Comparison of ENCODE assay signal across 30 cellular contexts in genomic region chr6:85044336-85044735, GRCh38.
"Had no signal": no experiment of that assay in that cellular context is flagged by ENCODE, and none has a peak within 500 bp of the region (broad histone marks: within the 10 kb centered on the region; RNA-seq: fewer than 3 reads in every experiment).

No MANE protein-coding gene starts in this region.

- H3K27me3 ChIP-seq: adrenal gland, body of pancreas, breast epithelium, MG63, SJCRH30 had no signal

- H3K4me3 Mint-ChIP-seq: activated CD8-positive, alpha-beta T cell treated with anti-CD3 and anti-CD28 coated beads, Interleukin-2, amount 10 ng/mL, durations not matched to agents 7 days and 5 days; activated T-cell treated with anti-CD3 and anti-CD28 coated beads, Interleukin-2, amount 50 U/mL, for 24 hours had no signal

- H3K9me3 Mint-ChIP-seq: activated T-cell treated with anti-CD3 and anti-CD28 coated beads, Interleukin-2, amount 50 U/mL, for 24 hours had no signal

- H3K27ac Mint-ChIP-seq: activated CD8-positive, alpha-beta T cell treated with anti-CD3 and anti-CD28 coated beads, Interleukin-2, amount 10 ng/mL, durations not matched to agents 7 days and 5 days; activated naive CD4-positive, alpha-beta T cell treated with anti-CD3 and anti-CD28 coated beads, Interleukin-2, amount 50 U/mL, for 72 hours; activated T-cell treated with anti-CD3 and anti-CD28 coated beads, Interleukin-2, amount 50 U/mL, for 24 hours; activated T-helper 2 cell treated with anti-CD3 and anti-CD28 coated beads, Interferon-gamma antibody, Interleukin-2, Interleukin-4, amounts not matched to agents 10 μg/mL and 5 μg/mL and 100 μg/mL, durations not matched to agents 14 hours and 24 hours and 36 hours had no signal

- H3K27ac ChIP-seq: adrenal gland, body of pancreas, breast epithelium, SJCRH30, SK-N-MC, WERI-Rb-1 had no signal

- H3K4me3 ChIP-seq: adrenal gland, body of pancreas, breast epithelium, MG63, SJCRH30, SK-N-MC had no signal

- H3K36me3 Mint-ChIP-seq: activated naive CD4-positive, alpha-beta T cell treated with anti-CD3 and anti-CD28 coated beads, Interleukin-2, amount 50 U/mL, for 72 hours had no signal

- H3K27me3 Mint-ChIP-seq: activated T-cell treated with anti-CD3 and anti-CD28 coated beads, Interleukin-2, amount 50 U/mL, for 24 hours had no signal

- H3K4me1 ChIP-seq: adrenal gland, body of pancreas, breast epithelium, SJCRH30 had no signal

- H3K9me3 ChIP-seq: adrenal gland, body of pancreas, breast epithelium, MG63, SJCRH30 had no signal

- ATAC-seq: activated CD8-positive, alpha-beta T cell treated with anti-CD3 and anti-CD28 coated beads, Interleukin-2, amount 10 ng/mL, durations not matched to agents 7 days and 5 days; activated naive CD4-positive, alpha-beta T cell treated with anti-CD3 and anti-CD28 coated beads, Interleukin-2, amount 50 U/mL, for 72 hours; body of pancreas; Panc1 had no signal

- H3K36me3 ChIP-seq: adrenal gland, breast epithelium, MG63, SJCRH30, WERI-Rb-1 had no signal

- DNase-seq: activated CD4-positive, alpha-beta T cell treated with anti-CD3 and anti-CD28 coated beads for 1 hour; activated CD4-positive, alpha-beta T cell treated with anti-CD3 and anti-CD28 coated beads for 48 hours; activated CD4-positive, alpha-beta T cell treated with anti-CD3 and anti-CD28 coated beads, Interleukin-2, amount 50 U/mL, for 4 hours; activated CD4-positive, CD25-positive, alpha-beta regulatory T cell; activated CD8-positive, alpha-beta T cell treated with anti-CD3 and anti-CD28 coated beads, Interleukin-2, amount 10 ng/mL, durations not matched to agents 7 days and 5 days; activated gamma-delta T cell; activated naive CD4-positive, alpha-beta T cell treated with Interleukin-2 at 50 U/mL for 16 hours; activated T-cell treated with anti-CD3 and anti-CD28 coated beads, Interleukin-2, amount 50 U/mL, for 24 hours; adrenal gland; body of pancreas; caudate nucleus; Kasumi-1; MG63; NCI-H1048; NCI-H1105 treated with DMSO at 0.1 percent for 48 hours; NCI-H1436; NCI-H1694; NCI-H1930; NCI-H2081 treated with DMSO at 0.1 percent for 48 hours; NCI-H345; NCI-H524 treated with DMSO at 0.1 percent for 48 hours; SHP77; SJCRH30; T1000; WERI-Rb-1 had no signal
